In genomic region chr9:137095664-137096517, GRCh38 we compare ENCODE assay signal across 8 cellular contexts. TPM values are rescaled to one million over a fixed set of nuclear protein-coding genes. Genes with fewer than 3 reads are reported as not detected.
DNase-seq lines count a peak whose midpoint lies in the region; ATAC-seq and TF ChIP-seq lines count a peak whose summit lies in the region.

No MANE protein-coding gene starts in this region.

- peak; percentile 16; the same call in 1 of the 2 replicates for TF ChIP-seq CTCF in 22Rv1 (IDR thresholded peaks at IDR 0.05)

- H3K9me3 ChIP-seq in mononuclear cell (ENCODE audit: low read depth, low read length), result no peaks in the 10 kb centered on the region

- H3K4me1 ChIP-seq in mononuclear cell (ENCODE audit: insufficient read depth, low read length), result peaks cover 15% of the 10 kb centered on the region

- no peak overlapping the region for H3K27ac ChIP-seq in 22Rv1

- ATAC-seq in GM19324 (IDR thresholded peaks at IDR 0.05; ENCODE audit: low FRiP score, unreplicated experiment) (peak; percentile 65), HG03520 (IDR thresholded peaks at IDR 0.05; ENCODE audit: unreplicated experiment) (peak; percentile 89)

- no peaks in the 10 kb centered on the region for H3K27me3 ChIP-seq in mononuclear cell (ENCODE audit: insufficient read depth, low read length)

- DNase-seq in activated CD8-positive, alpha-beta memory T cell treated with anti-CD3 and anti-CD28 coated beads for 4 hours (ENCODE audit: low read depth in 2 of 2), result peak; percentile 66 to 75
- DNase-seq in NCI-H1105 (lab: John Stamatoyannopoulos, UW) (no peak), foreskin melanocyte (no peak), hippocampal formation (lab: John Stamatoyannopoulos, UW) (no peak)

- peak overlapping the region; percentile 15 for H3K4me3 ChIP-seq in mononuclear cell (ENCODE audit: low read length)

RNA-seq across cellular contexts. Expression of gene MAN1B1, which starts 9.1 kb away (rescaled TPM):
- total RNA-seq in mononuclear cell, result 30.3 TPM

RNA-seq across cellular contexts. Expression of gene UAP1L1, which starts 18.6 kb away (rescaled TPM):
- 6.2 TPM for total RNA-seq in mononuclear cell

RNA-seq across cellular contexts. Expression of gene DPP7, which starts 18.6 kb away (rescaled TPM):
- 86.9 TPM for total RNA-seq in mononuclear cell

RNA-seq across cellular contexts. Expression of gene SAPCD2, which starts 25.5 kb away (rescaled TPM):
- total RNA-seq in mononuclear cell, result 3.3 TPM

RNA-seq across cellular contexts. Expression of gene ENTPD2, which starts 42.0 kb away (rescaled TPM):
- total RNA-seq in mononuclear cell, result not detected

Comparison
In these comparisons a context has a peak if more than half of its experiments do, and no peak if none do; other contexts are left out.
1. DNase-seq: peak in activated CD8-positive, alpha-beta memory T cell treated with anti-CD3 and anti-CD28 coated beads for 4 hours (2 of 2); none in NCI-H1105 (single experiment), foreskin melanocyte (single experiment) and hippocampal formation (0 of 2).